In the genomic region with DNA sequence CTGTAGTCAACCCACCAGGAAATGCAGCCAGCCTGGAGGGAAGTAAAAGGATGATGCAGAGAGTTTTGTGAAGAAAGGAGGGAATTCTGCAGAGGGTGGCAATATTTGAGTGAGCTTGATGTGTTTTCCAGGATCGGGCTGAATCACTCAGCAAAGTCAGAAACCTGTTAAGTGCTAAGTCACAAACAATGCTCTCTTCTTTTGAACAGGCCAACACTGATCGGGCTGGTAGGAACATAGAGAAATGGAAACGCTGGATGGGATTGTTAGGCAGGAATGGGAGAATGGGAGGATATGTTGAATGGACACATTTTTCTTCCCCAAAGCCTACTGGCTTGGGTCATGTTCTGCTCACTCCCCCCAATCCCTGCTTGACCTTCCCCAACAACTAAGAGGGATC, we compare ENCODE assay signal across 14 cellular contexts. TPM values are rescaled to one million over a fixed set of nuclear protein-coding genes. Genes with fewer than 3 reads are reported as not detected.
A peak's percentile ranks its signal among the peaks of the same experiment; 100 is the strongest.
DNase-seq lines count a peak whose midpoint lies in the region; ATAC-seq and TF ChIP-seq lines count a peak whose summit lies in the region.
"Had no signal": no experiment of that assay in that cellular context is flagged by ENCODE, and none has a peak within 500 bp of the region (broad histone marks: within the 10 kb centered on the region; RNA-seq: fewer than 3 reads in every experiment).

No MANE protein-coding gene starts in this region.

- TF ChIP-seq POLR2A in prostate gland (IDR thresholded peaks at IDR 0.05), result no peak

- H3K4me3 ChIP-seq in prostate gland, result no peak overlapping the region
- H3K4me3 ChIP-seq: HAP-1 had no signal

- no peaks in the 10 kb centered on the region for H3K9me3 ChIP-seq in prostate gland
- H3K9me3 ChIP-seq: BE2C, Caco-2, HAP-1 had no signal

- DNase-seq in RPMI7951 (ENCODE audit: low read depth) (peak; percentile 23), epidermal melanocyte (ENCODE audit: insufficient read length, low spot score) (peak; percentile 33), midbrain (lab: John Stamatoyannopoulos, UW) (peak; percentile 26), NCI-H1105 treated with DMSO at 0.1 percent for 48 hours (lab: John Stamatoyannopoulos, UW) (no peak), prostate gland (ENCODE audit: low spot score) (no peak)
- DNase-seq: BE2C; Caco-2; CD8-positive, alpha-beta T cell; DND-41; GDM1; HFFc6 had no signal

- TF ChIP-seq CTCF in prostate gland (IDR thresholded peaks at IDR 0.05), result no peak

- H3K36me3 ChIP-seq in prostate gland, result no peaks in the 10 kb centered on the region
- H3K36me3 ChIP-seq: BE2C, HAP-1 had no signal

- 36% methylated on average over 3 of the region's 3 CpGs for WGBS in prostate gland

- peak overlapping the region; percentile 30 for H3K27ac ChIP-seq in temporal lobe (ENCODE audit: low read depth, low read length)
- no peak overlapping the region for H3K27ac ChIP-seq in prostate gland

- H3K27me3 ChIP-seq in prostate gland (replicated peaks; ENCODE audit: insufficient read depth), result no peaks in the 10 kb centered on the region

- intact Hi-C loops in prostate gland (cut with DNase I), result no loop called here

- no peak for ATAC-seq in GM21786 (IDR thresholded peaks at IDR 0.05; ENCODE audit: unreplicated experiment)
- ATAC-seq: CD8-positive, alpha-beta T cell had no signal

- no peaks in the 10 kb centered on the region for H3K4me1 ChIP-seq in prostate gland (replicated peaks)
- H3K4me1 ChIP-seq: BE2C, Caco-2 had no signal

RNA-seq across cellular contexts. Expression of gene KCNS3, which starts 36.6 kb away (rescaled TPM):
- total RNA-seq in RPMI7951 (2014; rRNA removed; shearing (Covaris generic)), result 44.5 and 52.8 TPM in 2 replicates
- total RNA-seq in temporal lobe, result 1.7 TPM
- 100 to 1,000 TPM in 1 of 2 donors, 10 to 100 TPM in 1; 17.4 to 106 TPM for total RNA-seq in prostate gland
- total RNA-seq: CD8-positive, alpha-beta T cell had no signal

Comparison
In these comparisons a context has a peak if more than half of its experiments do, and no peak if none do; other contexts are left out.
1. DNase-seq: peak in RPMI7951 (single experiment), epidermal melanocyte (single experiment) and midbrain (single experiment); none in NCI-H1105 treated with DMSO at 0.1 percent for 48 hours (single experiment) and prostate gland (single experiment).